ENCODE assay signal across 1 cellular context in the genomic region with DNA sequence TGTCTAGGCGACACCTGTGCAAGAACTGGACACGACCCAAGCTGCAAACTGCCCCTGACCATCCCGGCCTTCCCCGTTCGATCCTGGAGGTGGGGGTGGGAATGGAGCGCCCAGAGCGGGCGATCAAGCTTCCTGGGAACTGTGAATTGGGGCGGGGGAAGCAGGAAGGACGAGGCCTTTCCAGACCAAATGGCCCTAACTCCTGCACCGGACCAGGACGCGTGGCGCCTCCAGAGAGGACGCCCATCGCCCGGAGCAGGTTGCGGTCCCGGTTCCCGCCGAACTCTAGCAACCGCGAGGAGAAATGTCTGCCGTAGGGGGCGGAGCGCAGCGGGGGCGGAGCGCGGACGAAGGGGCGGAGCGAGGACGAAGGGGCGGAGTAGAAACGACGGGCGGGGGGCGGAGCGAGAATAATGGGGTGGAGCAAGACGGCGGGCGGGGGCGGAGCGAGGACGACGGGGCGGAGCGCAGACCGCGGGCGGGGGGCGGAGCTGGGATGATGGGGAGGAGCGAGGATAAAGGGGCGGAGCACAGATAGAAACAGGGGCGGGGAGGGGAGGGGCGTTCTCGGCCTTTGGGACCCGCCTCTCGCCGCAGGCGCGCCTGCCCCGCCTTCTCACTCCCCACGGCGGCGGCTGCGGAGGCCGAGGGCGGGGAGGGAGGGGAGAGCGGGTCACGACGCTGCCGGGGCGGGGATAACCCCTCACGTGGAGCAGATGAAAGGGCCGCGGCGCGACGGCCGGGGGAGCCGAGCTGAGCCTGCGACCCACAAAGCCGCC.
TF ChIP-seq lines count a peak whose summit lies in the region.

A gene (plus strand): TSS at position 695 of the 779 bp plus-strand sequence. CDS start 195 bp downstream, outside the sequence.

TF ChIP-seq in HepG2, 621 proteins besides CTCF, POLR2A, EP300 and RAD21 (continued from another document and continues in another):
- TF ChIP-seq, protein P1, sequence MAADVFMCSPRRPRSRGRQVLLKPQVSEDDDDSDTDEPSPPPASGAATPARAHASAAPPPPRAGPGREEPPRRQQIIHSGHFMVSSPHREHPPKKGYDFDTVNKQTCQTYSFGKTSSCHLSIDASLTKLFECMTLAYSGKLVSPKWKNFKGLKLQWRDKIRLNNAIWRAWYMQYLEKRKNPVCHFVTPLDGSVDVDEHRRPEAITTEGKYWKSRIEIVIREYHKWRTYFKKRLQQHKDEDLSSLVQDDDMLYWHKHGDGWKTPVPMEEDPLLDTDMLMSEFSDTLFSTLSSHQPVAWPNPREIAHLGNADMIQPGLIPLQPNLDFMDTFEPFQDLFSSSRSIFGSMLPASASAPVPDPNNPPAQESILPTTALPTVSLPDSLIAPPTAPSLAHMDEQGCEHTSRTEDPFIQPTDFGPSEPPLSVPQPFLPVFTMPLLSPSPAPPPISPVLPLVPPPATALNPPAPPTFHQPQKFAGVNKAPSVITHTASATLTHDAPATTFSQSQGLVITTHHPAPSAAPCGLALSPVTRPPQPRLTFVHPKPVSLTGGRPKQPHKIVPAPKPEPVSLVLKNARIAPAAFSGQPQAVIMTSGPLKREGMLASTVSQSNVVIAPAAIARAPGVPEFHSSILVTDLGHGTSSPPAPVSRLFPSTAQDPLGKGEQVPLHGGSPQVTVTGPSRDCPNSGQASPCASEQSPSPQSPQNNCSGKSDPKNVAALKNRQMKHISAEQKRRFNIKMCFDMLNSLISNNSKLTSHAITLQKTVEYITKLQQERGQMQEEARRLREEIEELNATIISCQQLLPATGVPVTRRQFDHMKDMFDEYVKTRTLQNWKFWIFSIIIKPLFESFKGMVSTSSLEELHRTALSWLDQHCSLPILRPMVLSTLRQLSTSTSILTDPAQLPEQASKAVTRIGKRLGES (CRISPR knock-in tag; IDR thresholded peaks at IDR 0.05; ENCODE audit: borderline replicate concordance) = 0 out of 2 replicates have a peak, but pooled peaks have one; percentile 10
- no peak for TF ChIP-seq ZNF7 (CRISPR knock-in tag; IDR thresholded peaks at IDR 0.05)
- TF ChIP-seq NR2F6 (IDR thresholded peaks at IDR 0.05) = peak; percentile 25; the same call in 1 of the 2 replicates
- peak; percentile 87 for TF ChIP-seq NR2F6 (CRISPR knock-in tag; IDR thresholded peaks at IDR 0.05)
- peak; percentile 27; the same call in 1 of the 2 replicates for TF ChIP-seq ZNF768 (CRISPR knock-in tag; IDR thresholded peaks at IDR 0.05)
- TF ChIP-seq CENPX (CRISPR knock-in tag; IDR thresholded peaks at IDR 0.05) = no peak
- TF ChIP-seq, protein P2, sequence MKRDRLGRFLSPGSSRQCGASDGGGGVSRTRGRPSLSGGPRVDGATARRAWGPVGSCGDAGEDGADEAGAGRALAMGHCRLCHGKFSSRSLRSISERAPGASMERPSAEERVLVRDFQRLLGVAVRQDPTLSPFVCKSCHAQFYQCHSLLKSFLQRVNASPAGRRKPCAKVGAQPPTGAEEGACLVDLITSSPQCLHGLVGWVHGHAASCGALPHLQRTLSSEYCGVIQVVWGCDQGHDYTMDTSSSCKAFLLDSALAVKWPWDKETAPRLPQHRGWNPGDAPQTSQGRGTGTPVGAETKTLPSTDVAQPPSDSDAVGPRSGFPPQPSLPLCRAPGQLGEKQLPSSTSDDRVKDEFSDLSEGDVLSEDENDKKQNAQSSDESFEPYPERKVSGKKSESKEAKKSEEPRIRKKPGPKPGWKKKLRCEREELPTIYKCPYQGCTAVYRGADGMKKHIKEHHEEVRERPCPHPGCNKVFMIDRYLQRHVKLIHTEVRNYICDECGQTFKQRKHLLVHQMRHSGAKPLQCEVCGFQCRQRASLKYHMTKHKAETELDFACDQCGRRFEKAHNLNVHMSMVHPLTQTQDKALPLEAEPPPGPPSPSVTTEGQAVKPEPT (CRISPR knock-in tag; IDR thresholded peaks at IDR 0.05; ENCODE audit: low read depth) = no peak
- no peak for TF ChIP-seq ZNF382 (CRISPR knock-in tag; IDR thresholded peaks at IDR 0.05; ENCODE audit: borderline replicate concordance)
- no peak for TF ChIP-seq MAF1 (CRISPR knock-in tag; IDR thresholded peaks at IDR 0.05; ENCODE audit: borderline replicate concordance)
- no peak for TF ChIP-seq KLF15 (CRISPR knock-in tag; IDR thresholded peaks at IDR 0.05; ENCODE audit: borderline replicate concordance)
- no peak for TF ChIP-seq THYN1 (CRISPR knock-in tag; IDR thresholded peaks at IDR 0.05; ENCODE audit: borderline replicate concordance, low read depth)
- peak; percentile 71; the same call in 1 of the 2 replicates for TF ChIP-seq TBX2 (CRISPR knock-in tag; IDR thresholded peaks at IDR 0.05; ENCODE audit: borderline replicate concordance)
- TF ChIP-seq, protein P3, sequence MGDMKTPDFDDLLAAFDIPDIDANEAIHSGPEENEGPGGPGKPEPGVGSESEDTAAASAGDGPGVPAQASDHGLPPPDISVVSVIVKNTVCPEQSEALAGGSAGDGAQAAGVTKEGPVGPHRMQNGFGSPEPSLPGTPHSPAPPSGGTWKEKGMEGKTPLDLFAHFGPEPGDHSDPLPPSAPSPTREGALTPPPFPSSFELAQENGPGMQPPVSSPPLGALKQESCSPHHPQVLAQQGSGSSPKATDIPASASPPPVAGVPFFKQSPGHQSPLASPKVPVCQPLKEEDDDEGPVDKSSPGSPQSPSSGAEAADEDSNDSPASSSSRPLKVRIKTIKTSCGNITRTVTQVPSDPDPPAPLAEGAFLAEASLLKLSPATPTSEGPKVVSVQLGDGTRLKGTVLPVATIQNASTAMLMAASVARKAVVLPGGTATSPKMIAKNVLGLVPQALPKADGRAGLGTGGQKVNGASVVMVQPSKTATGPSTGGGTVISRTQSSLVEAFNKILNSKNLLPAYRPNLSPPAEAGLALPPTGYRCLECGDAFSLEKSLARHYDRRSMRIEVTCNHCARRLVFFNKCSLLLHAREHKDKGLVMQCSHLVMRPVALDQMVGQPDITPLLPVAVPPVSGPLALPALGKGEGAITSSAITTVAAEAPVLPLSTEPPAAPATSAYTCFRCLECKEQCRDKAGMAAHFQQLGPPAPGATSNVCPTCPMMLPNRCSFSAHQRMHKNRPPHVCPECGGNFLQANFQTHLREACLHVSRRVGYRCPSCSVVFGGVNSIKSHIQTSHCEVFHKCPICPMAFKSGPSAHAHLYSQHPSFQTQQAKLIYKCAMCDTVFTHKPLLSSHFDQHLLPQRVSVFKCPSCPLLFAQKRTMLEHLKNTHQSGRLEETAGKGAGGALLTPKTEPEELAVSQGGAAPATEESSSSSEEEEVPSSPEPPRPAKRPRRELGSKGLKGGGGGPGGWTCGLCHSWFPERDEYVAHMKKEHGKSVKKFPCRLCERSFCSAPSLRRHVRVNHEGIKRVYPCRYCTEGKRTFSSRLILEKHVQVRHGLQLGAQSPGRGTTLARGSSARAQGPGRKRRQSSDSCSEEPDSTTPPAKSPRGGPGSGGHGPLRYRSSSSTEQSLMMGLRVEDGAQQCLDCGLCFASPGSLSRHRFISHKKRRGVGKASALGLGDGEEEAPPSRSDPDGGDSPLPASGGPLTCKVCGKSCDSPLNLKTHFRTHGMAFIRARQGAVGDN (CRISPR knock-in tag; IDR thresholded peaks at IDR 0.05) = peak; percentile 97
- no peak for TF ChIP-seq SMARCE1 (IDR thresholded peaks at IDR 0.05; ENCODE audit: borderline replicate concordance)
- no peak for TF ChIP-seq ZNF569 (CRISPR knock-in tag; IDR thresholded peaks at IDR 0.05; ENCODE audit: borderline replicate concordance)
- peak; percentile 88 for TF ChIP-seq KDM2A (CRISPR knock-in tag; IDR thresholded peaks at IDR 0.05; ENCODE audit: borderline replicate concordance, low read depth)
- no peak for TF ChIP-seq ZFAT (CRISPR knock-in tag; conservative IDR thresholded peaks at IDR 0.05)
- peak; percentile 85; the same call in 1 of the 2 replicates for TF ChIP-seq NFATC3 (CRISPR knock-in tag; IDR thresholded peaks at IDR 0.05)
- TF ChIP-seq ATF7-NPFF (CRISPR knock-in tag; IDR thresholded peaks at IDR 0.05; ENCODE audit: low read depth) = no peak; the same call in 1 of the 2 replicates
- no peak for TF ChIP-seq ZNF614 (CRISPR knock-in tag; IDR thresholded peaks at IDR 0.05; ENCODE audit: borderline replicate concordance)
- no peak; the same call in 1 of the 2 replicates for TF ChIP-seq ZNF777 (CRISPR knock-in tag; IDR thresholded peaks at IDR 0.05)
- TF ChIP-seq ZNF282 (IDR thresholded peaks at IDR 0.05; ENCODE audit: partially characterized antibody) = no peak
- TF ChIP-seq ATRX (CRISPR knock-in tag; IDR thresholded peaks at IDR 0.05; ENCODE audit: borderline replicate concordance) = no peak
- no peak; the same call in 1 of the 2 replicates for TF ChIP-seq ZNF709 (CRISPR knock-in tag; IDR thresholded peaks at IDR 0.05)
- TF ChIP-seq, protein P4, sequence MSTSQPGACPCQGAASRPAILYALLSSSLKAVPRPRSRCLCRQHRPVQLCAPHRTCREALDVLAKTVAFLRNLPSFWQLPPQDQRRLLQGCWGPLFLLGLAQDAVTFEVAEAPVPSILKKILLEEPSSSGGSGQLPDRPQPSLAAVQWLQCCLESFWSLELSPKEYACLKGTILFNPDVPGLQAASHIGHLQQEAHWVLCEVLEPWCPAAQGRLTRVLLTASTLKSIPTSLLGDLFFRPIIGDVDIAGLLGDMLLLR (CRISPR knock-in tag; IDR thresholded peaks at IDR 0.05) = peak; percentile 83; the same call in 1 of the 2 replicates
- TF ChIP-seq, protein P5, sequence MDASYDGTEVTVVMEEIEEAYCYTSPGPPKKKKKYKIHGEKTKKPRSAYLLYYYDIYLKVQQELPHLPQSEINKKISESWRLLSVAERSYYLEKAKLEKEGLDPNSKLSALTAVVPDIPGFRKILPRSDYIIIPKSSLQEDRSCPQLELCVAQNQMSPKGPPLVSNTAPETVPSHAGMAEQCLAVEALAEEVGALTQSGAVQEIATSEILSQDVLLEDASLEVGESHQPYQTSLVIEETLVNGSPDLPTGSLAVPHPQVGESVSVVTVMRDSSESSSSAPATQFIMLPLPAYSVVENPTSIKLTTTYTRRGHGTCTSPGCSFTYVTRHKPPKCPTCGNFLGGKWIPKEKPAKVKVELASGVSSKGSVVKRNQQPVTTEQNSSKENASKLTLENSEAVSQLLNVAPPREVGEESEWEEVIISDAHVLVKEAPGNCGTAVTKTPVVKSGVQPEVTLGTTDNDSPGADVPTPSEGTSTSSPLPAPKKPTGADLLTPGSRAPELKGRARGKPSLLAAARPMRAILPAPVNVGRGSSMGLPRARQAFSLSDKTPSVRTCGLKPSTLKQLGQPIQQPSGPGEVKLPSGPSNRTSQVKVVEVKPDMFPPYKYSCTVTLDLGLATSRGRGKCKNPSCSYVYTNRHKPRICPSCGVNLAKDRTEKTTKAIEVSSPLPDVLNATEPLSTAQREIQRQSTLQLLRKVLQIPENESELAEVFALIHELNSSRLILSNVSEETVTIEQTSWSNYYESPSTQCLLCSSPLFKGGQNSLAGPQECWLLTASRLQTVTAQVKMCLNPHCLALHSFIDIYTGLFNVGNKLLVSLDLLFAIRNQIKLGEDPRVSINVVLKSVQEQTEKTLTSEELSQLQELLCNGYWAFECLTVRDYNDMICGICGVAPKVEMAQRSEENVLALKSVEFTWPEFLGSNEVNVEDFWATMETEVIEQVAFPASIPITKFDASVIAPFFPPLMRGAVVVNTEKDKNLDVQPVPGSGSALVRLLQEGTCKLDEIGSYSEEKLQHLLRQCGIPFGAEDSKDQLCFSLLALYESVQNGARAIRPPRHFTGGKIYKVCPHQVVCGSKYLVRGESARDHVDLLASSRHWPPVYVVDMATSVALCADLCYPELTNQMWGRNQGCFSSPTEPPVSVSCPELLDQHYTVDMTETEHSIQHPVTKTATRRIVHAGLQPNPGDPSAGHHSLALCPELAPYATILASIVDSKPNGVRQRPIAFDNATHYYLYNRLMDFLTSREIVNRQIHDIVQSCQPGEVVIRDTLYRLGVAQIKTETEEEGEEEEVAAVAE (CRISPR knock-in tag; IDR thresholded peaks at IDR 0.05; ENCODE audit: borderline replicate concordance) = no peak
- TF ChIP-seq, protein P6, sequence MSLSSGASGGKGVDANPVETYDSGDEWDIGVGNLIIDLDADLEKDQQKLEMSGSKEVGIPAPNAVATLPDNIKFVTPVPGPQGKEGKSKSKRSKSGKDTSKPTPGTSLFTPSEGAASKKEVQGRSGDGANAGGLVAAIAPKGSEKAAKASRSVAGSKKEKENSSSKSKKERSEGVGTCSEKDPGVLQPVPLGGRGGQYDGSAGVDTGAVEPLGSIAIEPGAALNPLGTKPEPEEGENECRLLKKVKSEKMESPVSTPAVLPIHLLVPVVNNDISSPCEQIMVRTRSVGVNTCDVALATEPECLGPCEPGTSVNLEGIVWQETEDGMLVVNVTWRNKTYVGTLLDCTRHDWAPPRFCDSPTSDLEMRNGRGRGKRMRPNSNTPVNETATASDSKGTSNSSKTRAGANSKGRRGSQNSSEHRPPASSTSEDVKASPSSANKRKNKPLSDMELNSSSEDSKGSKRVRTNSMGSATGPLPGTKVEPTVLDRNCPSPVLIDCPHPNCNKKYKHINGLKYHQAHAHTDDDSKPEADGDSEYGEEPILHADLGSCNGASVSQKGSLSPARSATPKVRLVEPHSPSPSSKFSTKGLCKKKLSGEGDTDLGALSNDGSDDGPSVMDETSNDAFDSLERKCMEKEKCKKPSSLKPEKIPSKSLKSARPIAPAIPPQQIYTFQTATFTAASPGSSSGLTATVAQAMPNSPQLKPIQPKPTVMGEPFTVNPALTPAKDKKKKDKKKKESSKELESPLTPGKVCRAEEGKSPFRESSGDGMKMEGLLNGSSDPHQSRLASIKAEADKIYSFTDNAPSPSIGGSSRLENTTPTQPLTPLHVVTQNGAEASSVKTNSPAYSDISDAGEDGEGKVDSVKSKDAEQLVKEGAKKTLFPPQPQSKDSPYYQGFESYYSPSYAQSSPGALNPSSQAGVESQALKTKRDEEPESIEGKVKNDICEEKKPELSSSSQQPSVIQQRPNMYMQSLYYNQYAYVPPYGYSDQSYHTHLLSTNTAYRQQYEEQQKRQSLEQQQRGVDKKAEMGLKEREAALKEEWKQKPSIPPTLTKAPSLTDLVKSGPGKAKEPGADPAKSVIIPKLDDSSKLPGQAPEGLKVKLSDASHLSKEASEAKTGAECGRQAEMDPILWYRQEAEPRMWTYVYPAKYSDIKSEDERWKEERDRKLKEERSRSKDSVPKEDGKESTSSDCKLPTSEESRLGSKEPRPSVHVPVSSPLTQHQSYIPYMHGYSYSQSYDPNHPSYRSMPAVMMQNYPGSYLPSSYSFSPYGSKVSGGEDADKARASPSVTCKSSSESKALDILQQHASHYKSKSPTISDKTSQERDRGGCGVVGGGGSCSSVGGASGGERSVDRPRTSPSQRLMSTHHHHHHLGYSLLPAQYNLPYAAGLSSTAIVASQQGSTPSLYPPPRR (CRISPR knock-in tag; IDR thresholded peaks at IDR 0.05; ENCODE audit: borderline replicate concordance) = peak; percentile 70; the same call in 1 of the 2 replicates
- peak; percentile 32; the same call in 1 of the 2 replicates for TF ChIP-seq ZNF292 (CRISPR knock-in tag; IDR thresholded peaks at IDR 0.05; ENCODE audit: borderline replicate concordance, low read depth)
- no peak for TF ChIP-seq RFX5 (IDR thresholded peaks at IDR 0.05; ENCODE audit: low read depth, low read length)
- TF ChIP-seq KDM4B (CRISPR knock-in tag; IDR thresholded peaks at IDR 0.05) = 0 out of 2 replicates have a peak, but pooled peaks have one; percentile 15
- no peak for TF ChIP-seq MAFF (IDR thresholded peaks at IDR 0.05; ENCODE audit: low read depth, low read length)
- TF ChIP-seq ZBTB8A (CRISPR knock-in tag; IDR thresholded peaks at IDR 0.05; ENCODE audit: borderline replicate concordance, low read depth) = no peak
- TF ChIP-seq HMG20A (CRISPR knock-in tag; IDR thresholded peaks at IDR 0.05; ENCODE audit: borderline replicate concordance) = no peak; the same call in 1 of the 2 replicates
- TF ChIP-seq ZNF235 (CRISPR knock-in tag; IDR thresholded peaks at IDR 0.05; ENCODE audit: borderline replicate concordance) = peak; percentile 79; the same call in 1 of the 2 replicates
- peak; percentile 61; the same call in 1 of the 2 replicates for TF ChIP-seq REPIN1 (CRISPR knock-in tag; IDR thresholded peaks at IDR 0.05; ENCODE audit: borderline replicate concordance, low read depth)
- TF ChIP-seq ZNF678 (CRISPR knock-in tag; IDR thresholded peaks at IDR 0.05) = no peak
- TF ChIP-seq ZSCAN21 (CRISPR knock-in tag; IDR thresholded peaks at IDR 0.05; ENCODE audit: borderline replicate concordance) = no peak
- peak; percentile 52; the same call in 1 of the 2 replicates for TF ChIP-seq MAZ (IDR thresholded peaks at IDR 0.05; ENCODE audit: borderline replicate concordance, low read depth, low read length)
- peak; percentile 73; the same call in 1 of the 2 replicates for TF ChIP-seq MAZ (CRISPR knock-in tag; IDR thresholded peaks at IDR 0.05; ENCODE audit: low read depth)
